In genomic region chr15:64161688-64162477, GRCh38 we compare ENCODE assay signal across 8 cellular contexts. TPM values are rescaled to one million over a fixed set of nuclear protein-coding genes. Genes with fewer than 3 reads are reported as not detected.
DNase-seq lines count a peak whose midpoint lies in the region; ATAC-seq and TF ChIP-seq lines count a peak whose summit lies in the region.

No MANE protein-coding gene starts in this region.

- H3K4ac ChIP-seq in mesenchymal stem cell (ENCODE audit: low read depth in 1 of 2, low read length in 2 of 2), result peak overlapping the region in 1 of 2 experiments; percentile 82

- no peak for ATAC-seq in heart right ventricle
- no peak for ATAC-seq in Right ventricle myocardium inferior
- ATAC-seq in HG02970 (IDR thresholded peaks at IDR 0.05; ENCODE audit: low FRiP score, unreplicated experiment), result no peak

- no peak overlapping the region for H2AK5ac ChIP-seq in mesenchymal stem cell (ENCODE audit: low read length, severe bottlenecking)

- H3K4me3 ChIP-seq in heart right ventricle (peak overlapping the region; percentile 51 to 95 (median 92)), brain microvascular endothelial cell (ENCODE audit: low read depth, low read length) (peak overlapping the region; percentile 99), mesenchymal stem cell (ENCODE audit: insufficient read depth in 1 of 2, low read depth in 1 of 2, low read length in 2 of 2) (peak overlapping the region; percentile 97 to 98), vagina (peak overlapping the region; percentile 75 to 78)

- peak overlapping the region; percentile 73 for H3K4me2 ChIP-seq in mesenchymal stem cell (ENCODE audit: low read length, poor library complexity, severe bottlenecking)

- peak overlapping the region; percentile 99 for H3K9ac ChIP-seq in mesenchymal stem cell (ENCODE audit: low read length)

- peak overlapping the region; percentile 2 for H4K91ac ChIP-seq in mesenchymal stem cell (ENCODE audit: low read length)

- WGBS in heart right ventricle, 2 donors, result 42 to 53% methylated on average over 12 of the region's 12 CpGs
- 70% methylated on average over 10 of the region's 12 CpGs for WGBS in mesenchymal stem cell

- peaks cover 0 to 50% (median 43%) of the 10 kb centered on the region in 9 donors for H3K36me3 ChIP-seq in heart right ventricle
- H3K36me3 ChIP-seq in brain microvascular endothelial cell (replicated peaks), result peaks cover 48% of the 10 kb centered on the region
- peaks cover 42 to 44% of the 10 kb centered on the region in 2 experiments for H3K36me3 ChIP-seq in mesenchymal stem cell (ENCODE audit: control insufficient read depth in 1 of 2, insufficient read depth in 2 of 2, low read depth in 1 of 2, low read length in 2 of 2)
- H3K36me3 ChIP-seq in vagina, result peaks cover 0 to 47% of the 10 kb centered on the region in 2 donors

- H3K79me1 ChIP-seq in mesenchymal stem cell (replicated peaks; ENCODE audit: low read length, poor library complexity, severe bottlenecking), result peaks cover 11% of the 10 kb centered on the region

- H2AFZ ChIP-seq in mesenchymal stem cell (ENCODE audit: low read depth, low read length), result no peak overlapping the region

- H4K8ac ChIP-seq in mesenchymal stem cell (ENCODE audit: low read length), result peak overlapping the region; percentile 17

- DNase-seq in heart right ventricle, result no peak
- no peak for DNase-seq in Right ventricle myocardium inferior (ENCODE audit: missing footprints)
- no peak for DNase-seq in brain microvascular endothelial cell
- peak; percentile 15 for DNase-seq in mesenchymal stem cell
- DNase-seq in vagina (ENCODE audit: extremely low spot score in 2 of 2), result no peak
- no peak for DNase-seq in stimulated activated CD4-positive, alpha-beta T cell treated with anti-CD3 and anti-CD28 coated beads, Interleukin-4, amount 100 ng/mL, for 24 hours
- no peak for DNase-seq in NK-92 (lab: John Stamatoyannopoulos, UW; ENCODE audit: unreplicated experiment)

- H3K18ac ChIP-seq in mesenchymal stem cell (ENCODE audit: low read depth in 1 of 2, low read length in 2 of 2), result no peak overlapping the region

- no peak overlapping the region for H2BK120ac ChIP-seq in mesenchymal stem cell (ENCODE audit: low read depth, low read length)

- intact Hi-C loops in heart right ventricle (cut with DNase I), result loop anchor here in 3 of 10 donors (2.0 to 10.0 kb wide), 3 partner anchors 69 to 223 kb away; partner anchors contain the start of genes CIAO2A (in 1 of the 3), CSNK1G1 (in 1 of the 3), PCLAF (in 1 of the 3) and TRIP4 (in 1 of the 3)
- intact Hi-C loops in Right ventricle myocardium inferior (cut with DNase I), result loop anchor here (10.0 kb wide), 1 partner anchor 193 kb away; the partner anchor contains the start of gene CSNK1G1
- intact Hi-C loops in vagina (cut with DNase I), result loop anchor here (10.0 kb wide), 1 partner anchor 193 kb away; the partner anchor contains the start of gene CSNK1G1

- H3K9me3 ChIP-seq in heart right ventricle, result no peaks in the 10 kb centered on the region
- no peaks in the 10 kb centered on the region for H3K9me3 ChIP-seq in mesenchymal stem cell (ENCODE audit: control insufficient read depth, low read length)
- H3K9me3 ChIP-seq in vagina, result no peaks in the 10 kb centered on the region

- H3K4me1 ChIP-seq in heart right ventricle (peaks cover 27 to 66% (median 62%) of the 10 kb centered on the region in 9 donors), mesenchymal stem cell (ENCODE audit: control insufficient read depth, insufficient read depth, low read depth, low read length) (peaks cover 25% of the 10 kb centered on the region), vagina (peaks cover 42% of the 10 kb centered on the region)

- TF ChIP-seq POLR2A in vagina (IDR thresholded peaks at IDR 0.05), result no peak

- in situ Hi-C loops in brain microvascular endothelial cell (cut with HindIII; ENCODE audit: low pct_ligation_motif_present, low sequenced_read_pairs), result no loop called here

- H3K23ac ChIP-seq in mesenchymal stem cell (ENCODE audit: low read length in 2 of 2), result no peak overlapping the region

- no peak overlapping the region for H2BK5ac ChIP-seq in mesenchymal stem cell (ENCODE audit: low read depth, low read length, poor library complexity, severe bottlenecking)

- H2BK12ac ChIP-seq in mesenchymal stem cell (ENCODE audit: low read length in 2 of 2), result no peak overlapping the region

- H3K27ac ChIP-seq in heart right ventricle (peak overlapping the region; percentile 76 to 95 (median 90)), brain microvascular endothelial cell (peak overlapping the region; percentile 79), mesenchymal stem cell (ENCODE audit: low read length, poor library complexity, severe bottlenecking) (peak overlapping the region; percentile 94), vagina (peak overlapping the region; percentile 73)

- no peak overlapping the region for H2BK15ac ChIP-seq in mesenchymal stem cell (ENCODE audit: low read depth, poor library complexity, severe bottlenecking)

- H3K27me3 ChIP-seq in heart right ventricle (no peaks in the 10 kb centered on the region), brain microvascular endothelial cell (replicated peaks) (no peaks in the 10 kb centered on the region), mesenchymal stem cell (ENCODE audit: control insufficient read depth in 1 of 2, insufficient read depth in 1 of 2, low read length in 2 of 2) (no peaks in the 10 kb centered on the region), vagina (no peaks in the 10 kb centered on the region)

- TF ChIP-seq CTCF in heart right ventricle (IDR thresholded peaks at IDR 0.05) (no peak), brain microvascular endothelial cell (IDR thresholded peaks at IDR 0.05; ENCODE audit: low read depth, low read length, missing control alignments) (no peak), vagina (IDR thresholded peaks at IDR 0.05) (no peak)

- no peak overlapping the region for H3K14ac ChIP-seq in mesenchymal stem cell (ENCODE audit: low read length in 2 of 2)

RNA-seq across cellular contexts. Expression of gene PPIB, which starts 0.9 kb away (rescaled TPM):
- total RNA-seq in heart right ventricle (100 to 1,000 TPM in 3 of 10 donors, 10 to 100 TPM in 7; 60.3 to 178 (median 83.7) TPM), Right ventricle myocardium inferior (127 TPM), vagina (451 TPM)
- polyA plus RNA-seq in heart right ventricle, result 100 to 1,000 TPM; 237 to 600 TPM
- polyA plus RNA-seq in mesenchymal stem cell (2013, experiment 1 of 2), result 1,096 TPM
- 1,075 TPM for polyA plus RNA-seq in mesenchymal stem cell (2013, experiment 2 of 2)

RNA-seq across cellular contexts. Expression of gene SNX22, which starts 10.4 kb away (rescaled TPM):
- total RNA-seq in heart right ventricle (10 to 100 TPM in 1 of 10 donors, 1 to 10 TPM in 6, under 1 TPM in 3; 0.66 to 10.0 (median 1.6) TPM), Right ventricle myocardium inferior (7.4 TPM), vagina (not detected)
- 1 to 10 TPM; 1.4 to 9.3 TPM for polyA plus RNA-seq in heart right ventricle
- 0.03 TPM for polyA plus RNA-seq in mesenchymal stem cell (2013, experiment 1 of 2)
- 0.01 TPM for polyA plus RNA-seq in mesenchymal stem cell (2013, experiment 2 of 2)
